ENCODE assay signal across 8 cellular contexts in the genomic region with DNA sequence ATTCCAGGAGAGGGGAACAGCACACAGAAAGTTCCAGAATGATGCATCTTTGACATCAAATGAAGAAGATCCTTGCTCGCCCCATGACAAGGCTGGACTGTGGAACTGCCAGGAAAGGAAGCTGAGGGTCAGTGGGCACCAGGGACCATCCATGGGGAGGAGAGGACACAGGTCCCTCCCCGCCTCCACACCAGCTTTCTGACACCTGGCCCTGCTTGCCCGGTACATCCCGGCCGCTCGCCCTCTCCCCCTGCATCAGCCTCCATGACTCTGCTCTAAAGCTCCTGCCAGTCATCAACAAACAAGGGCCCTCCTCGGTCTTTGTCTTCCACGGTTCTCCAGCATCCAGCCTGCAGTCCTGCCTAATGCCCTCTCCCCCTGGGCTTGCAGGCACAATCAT.
"Had no signal": no experiment of that assay in that cellular context is flagged by ENCODE, and none has a peak within 500 bp of the region (broad histone marks: within the 10 kb centered on the region; RNA-seq: fewer than 3 reads in every experiment).

No MANE protein-coding gene starts in this region.

- H3K4me3 ChIP-seq: GM12878 had no signal

- ATAC-seq: GM12878 had no signal

- FAIRE-seq: G401.6, GM12878, GM12891, GM12892, GM18507, GM19239 had no signal

- DNase-seq: GDM1, GF-D8 had no signal
